ENCODE assay signal across 13 cellular contexts in the genomic region with DNA sequence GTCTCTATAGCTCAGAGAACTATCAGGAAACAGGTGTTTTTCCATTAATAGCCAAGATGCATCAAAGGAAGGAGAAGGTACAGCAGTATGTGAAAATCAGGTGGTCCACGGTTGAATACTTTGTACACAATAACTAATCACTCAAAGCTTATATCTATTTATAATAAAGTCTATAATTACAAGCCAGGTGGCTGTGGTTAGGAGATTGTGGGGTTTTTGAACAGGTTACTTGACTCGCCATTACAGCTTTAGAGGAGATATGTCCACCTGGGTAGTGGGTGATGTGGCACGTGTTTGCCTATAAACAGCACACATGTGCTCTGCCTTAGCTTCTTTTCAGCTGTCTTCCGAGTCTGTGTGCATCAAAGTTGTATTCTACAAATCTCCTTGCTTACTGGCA.
DNase-seq lines count a peak whose midpoint lies in the region; ATAC-seq, FAIRE-seq and TF ChIP-seq lines count a peak whose summit lies in the region.
"Had no signal": no experiment of that assay in that cellular context is flagged by ENCODE, and none has a peak within 500 bp of the region (broad histone marks: within the 10 kb centered on the region; RNA-seq: fewer than 3 reads in every experiment).

No MANE protein-coding gene starts in this region.

- no peaks in the 10 kb centered on the region for H3K36me3 ChIP-seq in GM12878 (ENCODE audit: control insufficient read depth in 2 of 2, insufficient read depth in 2 of 2, low read length in 1 of 2)
- no peaks in the 10 kb centered on the region for H3K36me3 ChIP-seq in small intestine (ENCODE audit: control insufficient read depth in 2 of 2, insufficient read depth in 2 of 2, low read length in 2 of 2)
- no peaks in the 10 kb centered on the region for H3K36me3 ChIP-seq in adrenal gland (replicated peaks in 1 of 2)
- H3K36me3 ChIP-seq: transverse colon had no signal

- intact Hi-C loops in GM12878 (cut with micrococcal nuclease; ENCODE audit: unreplicated experiment), result loop anchor here (10.0 kb wide), 1 partner anchor 343 kb away; no protein-coding TSS in a partner anchor
- intact Hi-C loops in adrenal gland (cut with DNase I), result no loop called here

- CTCF ChIA-PET in GM12878 (lab: Yijun Ruan, JAX), result no interaction called here

- H3K4me1 ChIP-seq in GM12878 (ENCODE audit: control insufficient read depth, insufficient read depth, low read length), result no peaks in the 10 kb centered on the region
- H3K4me1 ChIP-seq in small intestine (ENCODE audit: control insufficient read depth in 2 of 2, insufficient read depth in 1 of 2, low read depth in 1 of 2, low read length in 1 of 2), result no peaks in the 10 kb centered on the region
- H3K4me1 ChIP-seq in adrenal gland (replicated peaks in 1 of 2), result no peaks in the 10 kb centered on the region
- H3K4me1 ChIP-seq: transverse colon had no signal

- no peaks in the 10 kb centered on the region for H4K20me1 ChIP-seq in GM12878 (ENCODE audit: control insufficient read depth, insufficient read depth)

- no peak for TF ChIP-seq CTCF in GM12878 (IDR thresholded peaks at IDR 0.05 in 2 of 3, conservative IDR thresholded peaks at IDR 0.05 in 1 of 3; ENCODE audit: control insufficient read depth in 2 of 3, extremely low read depth in 1 of 3, insufficient read depth in 1 of 3, low read depth in 3 of 3, low read length in 3 of 3)
- no peak for TF ChIP-seq CTCF in adrenal gland (IDR thresholded peaks at IDR 0.05)

- TF ChIP-seq POLR2A in GM12878 (IDR thresholded peaks at IDR 0.05; ENCODE audit: low read depth, low read length) (no peak), adrenal gland (IDR thresholded peaks at IDR 0.05) (no peak)

- no peaks in the 10 kb centered on the region; a peak in 1 of 4 replicates for H3K27me3 ChIP-seq in GM12878 (replicated peaks in 1 of 2; ENCODE audit: control insufficient read depth in 2 of 2, insufficient read depth in 2 of 2, low read length in 1 of 2)
- H3K27me3 ChIP-seq in small intestine (ENCODE audit: control insufficient read depth in 2 of 2, insufficient read depth in 2 of 2, low read length in 2 of 2), result no peaks in the 10 kb centered on the region
- H3K27me3 ChIP-seq in adrenal gland, result no peaks in the 10 kb centered on the region
- H3K27me3 ChIP-seq: transverse colon had no signal

- H3K4me2 ChIP-seq in GM12878 (ENCODE audit: control insufficient read depth, insufficient read depth), result peak overlapping the region; percentile 39; the same call in 1 of the 2 replicates

- WGBS in GM12878 (ENCODE audit: insufficient coverage, insufficient replicate concordance, low lambda C conversion rate, missing lambda C conversion rate), result 10% methylated on average over 4 of the region's 4 CpGs
- 71 to 74% (median 73%) methylated on average over 4 of the region's 4 CpGs for WGBS in small intestine, 3 donors
- 69 to 92% (median 81%) methylated on average over 4 of the region's 4 CpGs for WGBS in adrenal gland, 4 donors

- no peaks in the 10 kb centered on the region; the same call in 2 of the 3 replicates for H3K9me3 ChIP-seq in GM12878 (replicated peaks; ENCODE audit: control insufficient read depth, insufficient read depth, low read length)
- no peaks in the 10 kb centered on the region for H3K9me3 ChIP-seq in small intestine (ENCODE audit: control insufficient read depth, low read depth)
- no peaks in the 10 kb centered on the region for H3K9me3 ChIP-seq in adrenal gland (replicated peaks in 1 of 3)

- no peak for TF ChIP-seq RAD21 in GM12878 (IDR thresholded peaks at IDR 0.05; ENCODE audit: insufficient read depth, low read depth, low read length)

- TF ChIP-seq EP300 in GM12878 (IDR thresholded peaks at IDR 0.05; ENCODE audit: borderline replicate concordance in 1 of 2, control insufficient read depth in 1 of 2, low read depth in 2 of 2, low read length in 2 of 2), result no peak

- SMC1A ChIA-PET in GM12878 (lab: Charles Lee; ENCODE audit: uncharacterized antibody, unreplicated experiment), result interaction anchor here (0.6 to 1.0 kb wide), 3 partner anchors 17 to 889 kb away, joined by 3 read pairs; no protein-coding TSS in a partner anchor

- no TSS peak for BruUV-seq in GM12878 (replicated peaks; lab: Mats Ljungman, UMichigan)

- ATAC-seq in GM21737 (IDR thresholded peaks at IDR 0.05; ENCODE audit: unreplicated experiment) (peak; percentile 46), HG03378 (IDR thresholded peaks at IDR 0.05; ENCODE audit: unreplicated experiment) (peak; percentile 31), GM12878 (peak; percentile 62)
- ATAC-seq: left colon had no signal

- DNase-seq in NCI-H2107 treated with DMSO at 0.1 percent for 48 hours (lab: John Stamatoyannopoulos, UW; ENCODE audit: unreplicated experiment) (peak; percentile 81), NCI-H2107 (lab: John Stamatoyannopoulos, UW) (no peak), GM12878 (ENCODE audit: low read depth, low spot score) (no peak), small intestine (no peak), adrenal gland (no peak)
- no peak for DNase-seq in activated CD8-positive, alpha-beta memory T cell treated with anti-CD3 and anti-CD28 coated beads for 24 hours
- DNase-seq: 8988T, left colon, occipital lobe, T-helper 9 cell, transverse colon had no signal

- RAD21 ChIA-PET in GM12878 (lab: Charles Lee; ENCODE audit: unreplicated experiment), result no interaction called here

- no peak overlapping the region for H3K4me3 ChIP-seq in GM12878
- no peak overlapping the region for H3K4me3 ChIP-seq in small intestine (ENCODE audit: low read depth in 1 of 2, low read length in 2 of 2)
- no peak overlapping the region for H3K4me3 ChIP-seq in adrenal gland
- H3K4me3 ChIP-seq: transverse colon had no signal

- no peak overlapping the region for H3K27ac ChIP-seq in GM12878 (ENCODE audit: control insufficient read depth, insufficient read depth)
- no peak overlapping the region for H3K27ac ChIP-seq in small intestine (ENCODE audit: low read depth in 1 of 2, low read length in 1 of 2)
- no peak overlapping the region for H3K27ac ChIP-seq in adrenal gland
- H3K27ac ChIP-seq: transverse colon had no signal

- FAIRE-seq in GM12878 (lab: Jason Lieb, UNC) (no peak), small intestine (lab: Jason Lieb, UNC) (no peak)

- no peaks in the 10 kb centered on the region for H3K79me2 ChIP-seq in GM12878 (ENCODE audit: control insufficient read depth, insufficient read depth, low read length)

- no peak overlapping the region for H2AFZ ChIP-seq in GM12878 (ENCODE audit: control insufficient read depth, low read depth, low read length)

- POLR2A ChIA-PET in GM12878 (lab: Charles Lee), result no interaction called here

- in situ Hi-C loops in GM12878 (cut with MboI), result no loop called here

- no peak overlapping the region for H3K9ac ChIP-seq in GM12878 (ENCODE audit: control insufficient read depth, insufficient read depth, low read length)

TF ChIP-seq in GM12878, 131 proteins besides CTCF, POLR2A, EP300 and RAD21 (continues in another document):
- TF ChIP-seq SUPT20H (IDR thresholded peaks at IDR 0.05; ENCODE audit: borderline replicate concordance, control insufficient read depth, low read depth, low read length) (no peak), SMC3 (IDR thresholded peaks at IDR 0.05; ENCODE audit: borderline replicate concordance, low read length) (no peak), BMI1 (IDR thresholded peaks at IDR 0.05; ENCODE audit: borderline replicate concordance) (no peak), RUNX3 (IDR thresholded peaks at IDR 0.05; ENCODE audit: low read length) (peak; percentile 40), EED (IDR thresholded peaks at IDR 0.05; ENCODE audit: low read depth) (no peak), MTA2 (IDR thresholded peaks at IDR 0.05; ENCODE audit: low read depth) (no peak), TARDBP (IDR thresholded peaks at IDR 0.05; ENCODE audit: borderline replicate concordance) (no peak), NBN (IDR thresholded peaks at IDR 0.05) (no peak), TCF12 (IDR thresholded peaks at IDR 0.05; ENCODE audit: low read depth, low read length) (peak; percentile 56; the same call in 1 of the 2 replicates)
- TF ChIP-seq, protein P1, sequence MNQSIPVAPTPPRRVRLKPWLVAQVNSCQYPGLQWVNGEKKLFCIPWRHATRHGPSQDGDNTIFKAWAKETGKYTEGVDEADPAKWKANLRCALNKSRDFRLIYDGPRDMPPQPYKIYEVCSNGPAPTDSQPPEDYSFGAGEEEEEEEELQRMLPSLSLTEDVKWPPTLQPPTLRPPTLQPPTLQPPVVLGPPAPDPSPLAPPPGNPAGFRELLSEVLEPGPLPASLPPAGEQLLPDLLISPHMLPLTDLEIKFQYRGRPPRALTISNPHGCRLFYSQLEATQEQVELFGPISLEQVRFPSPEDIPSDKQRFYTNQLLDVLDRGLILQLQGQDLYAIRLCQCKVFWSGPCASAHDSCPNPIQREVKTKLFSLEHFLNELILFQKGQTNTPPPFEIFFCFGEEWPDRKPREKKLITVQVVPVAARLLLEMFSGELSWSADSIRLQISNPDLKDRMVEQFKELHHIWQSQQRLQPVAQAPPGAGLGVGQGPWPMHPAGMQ (IDR thresholded peaks at IDR 0.05; ENCODE audit: borderline replicate concordance), result no peak
- TF ChIP-seq, protein P2, sequence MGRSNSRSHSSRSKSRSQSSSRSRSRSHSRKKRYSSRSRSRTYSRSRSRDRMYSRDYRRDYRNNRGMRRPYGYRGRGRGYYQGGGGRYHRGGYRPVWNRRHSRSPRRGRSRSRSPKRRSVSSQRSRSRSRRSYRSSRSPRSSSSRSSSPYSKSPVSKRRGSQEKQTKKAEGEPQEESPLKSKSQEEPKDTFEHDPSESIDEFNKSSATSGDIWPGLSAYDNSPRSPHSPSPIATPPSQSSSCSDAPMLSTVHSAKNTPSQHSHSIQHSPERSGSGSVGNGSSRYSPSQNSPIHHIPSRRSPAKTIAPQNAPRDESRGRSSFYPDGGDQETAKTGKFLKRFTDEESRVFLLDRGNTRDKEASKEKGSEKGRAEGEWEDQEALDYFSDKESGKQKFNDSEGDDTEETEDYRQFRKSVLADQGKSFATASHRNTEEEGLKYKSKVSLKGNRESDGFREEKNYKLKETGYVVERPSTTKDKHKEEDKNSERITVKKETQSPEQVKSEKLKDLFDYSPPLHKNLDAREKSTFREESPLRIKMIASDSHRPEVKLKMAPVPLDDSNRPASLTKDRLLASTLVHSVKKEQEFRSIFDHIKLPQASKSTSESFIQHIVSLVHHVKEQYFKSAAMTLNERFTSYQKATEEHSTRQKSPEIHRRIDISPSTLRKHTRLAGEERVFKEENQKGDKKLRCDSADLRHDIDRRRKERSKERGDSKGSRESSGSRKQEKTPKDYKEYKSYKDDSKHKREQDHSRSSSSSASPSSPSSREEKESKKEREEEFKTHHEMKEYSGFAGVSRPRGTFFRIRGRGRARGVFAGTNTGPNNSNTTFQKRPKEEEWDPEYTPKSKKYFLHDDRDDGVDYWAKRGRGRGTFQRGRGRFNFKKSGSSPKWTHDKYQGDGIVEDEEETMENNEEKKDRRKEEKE (IDR thresholded peaks at IDR 0.05), result no peak
